In the genomic region with DNA sequence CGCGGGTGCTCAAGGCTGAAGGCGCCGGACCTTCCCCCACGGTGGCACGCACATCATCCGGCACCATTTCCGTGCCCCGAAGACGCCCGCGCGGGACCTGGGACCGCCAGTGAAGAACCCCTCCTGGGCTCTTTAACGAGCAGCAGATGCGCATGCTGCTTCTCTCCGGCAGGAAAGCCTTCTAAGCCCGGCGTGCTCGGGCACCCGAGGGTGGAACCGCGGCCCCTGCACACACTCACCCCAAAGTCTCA, we compare ENCODE assay signal across 1 cellular context.
A peak's percentile ranks its signal among the peaks of the same experiment; 100 is the strongest.
TF ChIP-seq lines count a peak whose summit lies in the region.

No MANE protein-coding gene starts in this region.

TF ChIP-seq in HepG2, 621 proteins besides CTCF, POLR2A, EP300 and RAD21 (continued from another document and continues in another):
- TF ChIP-seq, protein P1, sequence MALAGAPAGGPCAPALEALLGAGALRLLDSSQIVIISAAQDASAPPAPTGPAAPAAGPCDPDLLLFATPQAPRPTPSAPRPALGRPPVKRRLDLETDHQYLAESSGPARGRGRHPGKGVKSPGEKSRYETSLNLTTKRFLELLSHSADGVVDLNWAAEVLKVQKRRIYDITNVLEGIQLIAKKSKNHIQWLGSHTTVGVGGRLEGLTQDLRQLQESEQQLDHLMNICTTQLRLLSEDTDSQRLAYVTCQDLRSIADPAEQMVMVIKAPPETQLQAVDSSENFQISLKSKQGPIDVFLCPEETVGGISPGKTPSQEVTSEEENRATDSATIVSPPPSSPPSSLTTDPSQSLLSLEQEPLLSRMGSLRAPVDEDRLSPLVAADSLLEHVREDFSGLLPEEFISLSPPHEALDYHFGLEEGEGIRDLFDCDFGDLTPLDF (CRISPR knock-in tag; IDR thresholded peaks at IDR 0.05) = no peak
- TF ChIP-seq KDM4B (CRISPR knock-in tag; IDR thresholded peaks at IDR 0.05) (no peak; the same call in 1 of the 2 replicates), ARNTL (CRISPR knock-in tag; IDR thresholded peaks at IDR 0.05) (no peak), ZNF792 (CRISPR knock-in tag; IDR thresholded peaks at IDR 0.05) (no peak), ZNF720 (CRISPR knock-in tag; IDR thresholded peaks at IDR 0.05) (no peak), ZBTB7A (CRISPR knock-in tag; IDR thresholded peaks at IDR 0.05) (0 out of 2 replicates have a peak, but pooled peaks have one; percentile 17), REPIN1 (CRISPR knock-in tag; IDR thresholded peaks at IDR 0.05; ENCODE audit: borderline replicate concordance, low read depth) (peak; percentile 83; the same call in 1 of the 2 replicates), ZNF652 (CRISPR knock-in tag; IDR thresholded peaks at IDR 0.05; ENCODE audit: borderline replicate concordance, low read depth) (0 out of 2 replicates have a peak, but pooled peaks have one; percentile 5), HHEX (CRISPR knock-in tag; IDR thresholded peaks at IDR 0.05) (no peak), ZFP82 (CRISPR knock-in tag; IDR thresholded peaks at IDR 0.05; ENCODE audit: borderline replicate concordance) (no peak), ZNF333 (CRISPR knock-in tag; IDR thresholded peaks at IDR 0.05; ENCODE audit: borderline replicate concordance) (no peak), HES4 (CRISPR knock-in tag; IDR thresholded peaks at IDR 0.05; ENCODE audit: borderline replicate concordance) (no peak), ZMYM3 (CRISPR knock-in tag; IDR thresholded peaks at IDR 0.05) (no peak), ZNF850 (CRISPR knock-in tag; conservative IDR thresholded peaks at IDR 0.05) (no peak), DMAP1 (CRISPR knock-in tag; IDR thresholded peaks at IDR 0.05) (no peak), NPAS2 (CRISPR knock-in tag; IDR thresholded peaks at IDR 0.05; ENCODE audit: borderline replicate concordance) (0 out of 2 replicates have a peak, but pooled peaks have one; percentile 66), SP5 (CRISPR knock-in tag; IDR thresholded peaks at IDR 0.05; ENCODE audit: borderline replicate concordance, low read depth) (no peak), ZNF20 (CRISPR knock-in tag; IDR thresholded peaks at IDR 0.05) (0 out of 2 replicates have a peak, but pooled peaks have one; percentile 11), TGIF2 (CRISPR knock-in tag; IDR thresholded peaks at IDR 0.05) (no peak), ZNF781 (CRISPR knock-in tag; IDR thresholded peaks at IDR 0.05; ENCODE audit: borderline replicate concordance, not compliant biosample characterization) (peak; percentile 32), ZNF570 (CRISPR knock-in tag; IDR thresholded peaks at IDR 0.05; ENCODE audit: borderline replicate concordance) (no peak), RXRA (CRISPR knock-in tag; IDR thresholded peaks at IDR 0.05) (no peak), FOXK1 (CRISPR knock-in tag; IDR thresholded peaks at IDR 0.05; ENCODE audit: borderline replicate concordance, low read depth) (no peak; the same call in 1 of the 2 replicates), ZNF34 (CRISPR knock-in tag; IDR thresholded peaks at IDR 0.05; ENCODE audit: borderline replicate concordance) (no peak), ZNF614 (CRISPR knock-in tag; IDR thresholded peaks at IDR 0.05; ENCODE audit: borderline replicate concordance) (no peak), ZNF101 (CRISPR knock-in tag; IDR thresholded peaks at IDR 0.05; ENCODE audit: borderline replicate concordance, low read depth) (no peak), ZNF432 (CRISPR knock-in tag; IDR thresholded peaks at IDR 0.05; ENCODE audit: borderline replicate concordance) (no peak), ISL2 (CRISPR knock-in tag; IDR thresholded peaks at IDR 0.05) (no peak), IRF2 (CRISPR knock-in tag; IDR thresholded peaks at IDR 0.05) (no peak; the same call in 1 of the 2 replicates), KLF12 (CRISPR knock-in tag; IDR thresholded peaks at IDR 0.05; ENCODE audit: borderline replicate concordance) (no peak; the same call in 1 of the 2 replicates), JARID2 (CRISPR knock-in tag; IDR thresholded peaks at IDR 0.05; ENCODE audit: insufficient replicate concordance) (no peak), ZFP90 (CRISPR knock-in tag; IDR thresholded peaks at IDR 0.05; ENCODE audit: borderline replicate concordance) (no peak), MBD4 (IDR thresholded peaks at IDR 0.05; ENCODE audit: borderline replicate concordance, low read length) (no peak), RBAK (CRISPR knock-in tag; IDR thresholded peaks at IDR 0.05) (no peak), SRSF9 (IDR thresholded peaks at IDR 0.05; ENCODE audit: borderline replicate concordance, insufficient read depth, low read depth, low read length, poor library complexity, severe bottlenecking) (no peak), FOXP1 (IDR thresholded peaks at IDR 0.05) (no peak), FOXP1 (CRISPR knock-in tag; IDR thresholded peaks at IDR 0.05) (no peak), KDM5A (IDR thresholded peaks at IDR 0.05; ENCODE audit: borderline replicate concordance, low read length) (no peak), CHD2 (IDR thresholded peaks at IDR 0.05; ENCODE audit: low read depth, low read length) (no peak)
- TF ChIP-seq, protein P2, sequence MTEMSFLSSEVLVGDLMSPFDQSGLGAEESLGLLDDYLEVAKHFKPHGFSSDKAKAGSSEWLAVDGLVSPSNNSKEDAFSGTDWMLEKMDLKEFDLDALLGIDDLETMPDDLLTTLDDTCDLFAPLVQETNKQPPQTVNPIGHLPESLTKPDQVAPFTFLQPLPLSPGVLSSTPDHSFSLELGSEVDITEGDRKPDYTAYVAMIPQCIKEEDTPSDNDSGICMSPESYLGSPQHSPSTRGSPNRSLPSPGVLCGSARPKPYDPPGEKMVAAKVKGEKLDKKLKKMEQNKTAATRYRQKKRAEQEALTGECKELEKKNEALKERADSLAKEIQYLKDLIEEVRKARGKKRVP (CRISPR knock-in tag; IDR thresholded peaks at IDR 0.05) = no peak
- TF ChIP-seq, protein P3, sequence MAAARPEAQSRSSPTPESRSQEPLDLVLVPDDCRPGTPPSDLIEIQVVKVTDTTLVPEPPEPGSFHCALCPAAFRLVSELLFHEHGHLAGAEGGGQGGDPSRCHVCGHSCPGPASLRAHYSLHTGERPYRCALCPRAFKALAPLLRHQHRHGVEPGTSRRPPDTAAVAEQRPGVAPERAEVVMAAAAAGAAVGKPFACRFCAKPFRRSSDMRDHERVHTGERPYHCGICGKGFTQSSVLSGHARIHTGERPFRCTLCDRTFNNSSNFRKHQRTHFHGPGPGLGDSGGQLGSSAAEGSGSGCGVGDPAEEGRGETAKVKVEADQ (CRISPR knock-in tag; IDR thresholded peaks at IDR 0.05; ENCODE audit: borderline replicate concordance) = peak; percentile 31; the same call in 1 of the 2 replicates
- TF ChIP-seq, protein P4, sequence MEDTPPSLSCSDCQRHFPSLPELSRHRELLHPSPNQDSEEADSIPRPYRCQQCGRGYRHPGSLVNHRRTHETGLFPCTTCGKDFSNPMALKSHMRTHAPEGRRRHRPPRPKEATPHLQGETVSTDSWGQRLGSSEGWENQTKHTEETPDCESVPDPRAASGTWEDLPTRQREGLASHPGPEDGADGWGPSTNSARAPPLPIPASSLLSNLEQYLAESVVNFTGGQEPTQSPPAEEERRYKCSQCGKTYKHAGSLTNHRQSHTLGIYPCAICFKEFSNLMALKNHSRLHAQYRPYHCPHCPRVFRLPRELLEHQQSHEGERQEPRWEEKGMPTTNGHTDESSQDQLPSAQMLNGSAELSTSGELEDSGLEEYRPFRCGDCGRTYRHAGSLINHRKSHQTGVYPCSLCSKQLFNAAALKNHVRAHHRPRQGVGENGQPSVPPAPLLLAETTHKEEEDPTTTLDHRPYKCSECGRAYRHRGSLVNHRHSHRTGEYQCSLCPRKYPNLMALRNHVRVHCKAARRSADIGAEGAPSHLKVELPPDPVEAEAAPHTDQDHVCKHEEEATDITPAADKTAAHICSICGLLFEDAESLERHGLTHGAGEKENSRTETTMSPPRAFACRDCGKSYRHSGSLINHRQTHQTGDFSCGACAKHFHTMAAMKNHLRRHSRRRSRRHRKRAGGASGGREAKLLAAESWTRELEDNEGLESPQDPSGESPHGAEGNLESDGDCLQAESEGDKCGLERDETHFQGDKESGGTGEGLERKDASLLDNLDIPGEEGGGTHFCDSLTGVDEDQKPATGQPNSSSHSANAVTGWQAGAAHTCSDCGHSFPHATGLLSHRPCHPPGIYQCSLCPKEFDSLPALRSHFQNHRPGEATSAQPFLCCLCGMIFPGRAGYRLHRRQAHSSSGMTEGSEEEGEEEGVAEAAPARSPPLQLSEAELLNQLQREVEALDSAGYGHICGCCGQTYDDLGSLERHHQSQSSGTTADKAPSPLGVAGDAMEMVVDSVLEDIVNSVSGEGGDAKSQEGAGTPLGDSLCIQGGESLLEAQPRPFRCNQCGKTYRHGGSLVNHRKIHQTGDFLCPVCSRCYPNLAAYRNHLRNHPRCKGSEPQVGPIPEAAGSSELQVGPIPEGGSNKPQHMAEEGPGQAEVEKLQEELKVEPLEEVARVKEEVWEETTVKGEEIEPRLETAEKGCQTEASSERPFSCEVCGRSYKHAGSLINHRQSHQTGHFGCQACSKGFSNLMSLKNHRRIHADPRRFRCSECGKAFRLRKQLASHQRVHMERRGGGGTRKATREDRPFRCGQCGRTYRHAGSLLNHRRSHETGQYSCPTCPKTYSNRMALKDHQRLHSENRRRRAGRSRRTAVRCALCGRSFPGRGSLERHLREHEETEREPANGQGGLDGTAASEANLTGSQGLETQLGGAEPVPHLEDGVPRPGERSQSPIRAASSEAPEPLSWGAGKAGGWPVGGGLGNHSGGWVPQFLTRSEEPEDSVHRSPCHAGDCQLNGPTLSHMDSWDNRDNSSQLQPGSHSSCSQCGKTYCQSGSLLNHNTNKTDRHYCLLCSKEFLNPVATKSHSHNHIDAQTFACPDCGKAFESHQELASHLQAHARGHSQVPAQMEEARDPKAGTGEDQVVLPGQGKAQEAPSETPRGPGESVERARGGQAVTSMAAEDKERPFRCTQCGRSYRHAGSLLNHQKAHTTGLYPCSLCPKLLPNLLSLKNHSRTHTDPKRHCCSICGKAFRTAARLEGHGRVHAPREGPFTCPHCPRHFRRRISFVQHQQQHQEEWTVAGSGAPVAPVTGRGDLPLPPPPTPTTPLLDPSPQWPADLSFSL (CRISPR knock-in tag; IDR thresholded peaks at IDR 0.05) = no peak
- TF ChIP-seq, protein P5, sequence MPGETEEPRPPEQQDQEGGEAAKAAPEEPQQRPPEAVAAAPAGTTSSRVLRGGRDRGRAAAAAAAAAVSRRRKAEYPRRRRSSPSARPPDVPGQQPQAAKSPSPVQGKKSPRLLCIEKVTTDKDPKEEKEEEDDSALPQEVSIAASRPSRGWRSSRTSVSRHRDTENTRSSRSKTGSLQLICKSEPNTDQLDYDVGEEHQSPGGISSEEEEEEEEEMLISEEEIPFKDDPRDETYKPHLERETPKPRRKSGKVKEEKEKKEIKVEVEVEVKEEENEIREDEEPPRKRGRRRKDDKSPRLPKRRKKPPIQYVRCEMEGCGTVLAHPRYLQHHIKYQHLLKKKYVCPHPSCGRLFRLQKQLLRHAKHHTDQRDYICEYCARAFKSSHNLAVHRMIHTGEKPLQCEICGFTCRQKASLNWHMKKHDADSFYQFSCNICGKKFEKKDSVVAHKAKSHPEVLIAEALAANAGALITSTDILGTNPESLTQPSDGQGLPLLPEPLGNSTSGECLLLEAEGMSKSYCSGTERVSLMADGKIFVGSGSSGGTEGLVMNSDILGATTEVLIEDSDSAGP (CRISPR knock-in tag; IDR thresholded peaks at IDR 0.05; ENCODE audit: borderline replicate concordance) = peak; percentile 5; the same call in 1 of the 2 replicates
- TF ChIP-seq, protein P6, sequence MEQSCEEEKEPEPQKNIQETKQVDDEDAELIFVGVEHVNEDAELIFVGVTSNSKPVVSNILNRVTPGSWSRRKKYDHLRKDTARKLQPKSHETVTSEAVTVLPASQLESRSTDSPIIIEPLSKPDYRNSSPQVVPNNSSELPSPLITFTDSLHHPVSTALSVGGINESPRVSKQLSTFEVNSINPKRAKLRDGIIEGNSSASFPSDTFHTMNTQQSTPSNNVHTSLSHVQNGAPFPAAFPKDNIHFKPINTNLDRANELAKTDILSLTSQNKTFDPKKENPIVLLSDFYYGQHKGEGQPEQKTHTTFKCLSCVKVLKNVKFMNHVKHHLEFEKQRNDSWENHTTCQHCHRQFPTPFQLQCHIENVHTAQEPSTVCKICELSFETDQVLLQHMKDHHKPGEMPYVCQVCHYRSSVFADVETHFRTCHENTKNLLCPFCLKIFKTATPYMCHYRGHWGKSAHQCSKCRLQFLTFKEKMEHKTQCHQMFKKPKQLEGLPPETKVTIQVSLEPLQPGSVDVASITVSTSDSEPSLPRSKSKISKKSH (CRISPR knock-in tag; IDR thresholded peaks at IDR 0.05; ENCODE audit: borderline replicate concordance) = no peak; the same call in 1 of the 2 replicates
- TF ChIP-seq, protein P7, sequence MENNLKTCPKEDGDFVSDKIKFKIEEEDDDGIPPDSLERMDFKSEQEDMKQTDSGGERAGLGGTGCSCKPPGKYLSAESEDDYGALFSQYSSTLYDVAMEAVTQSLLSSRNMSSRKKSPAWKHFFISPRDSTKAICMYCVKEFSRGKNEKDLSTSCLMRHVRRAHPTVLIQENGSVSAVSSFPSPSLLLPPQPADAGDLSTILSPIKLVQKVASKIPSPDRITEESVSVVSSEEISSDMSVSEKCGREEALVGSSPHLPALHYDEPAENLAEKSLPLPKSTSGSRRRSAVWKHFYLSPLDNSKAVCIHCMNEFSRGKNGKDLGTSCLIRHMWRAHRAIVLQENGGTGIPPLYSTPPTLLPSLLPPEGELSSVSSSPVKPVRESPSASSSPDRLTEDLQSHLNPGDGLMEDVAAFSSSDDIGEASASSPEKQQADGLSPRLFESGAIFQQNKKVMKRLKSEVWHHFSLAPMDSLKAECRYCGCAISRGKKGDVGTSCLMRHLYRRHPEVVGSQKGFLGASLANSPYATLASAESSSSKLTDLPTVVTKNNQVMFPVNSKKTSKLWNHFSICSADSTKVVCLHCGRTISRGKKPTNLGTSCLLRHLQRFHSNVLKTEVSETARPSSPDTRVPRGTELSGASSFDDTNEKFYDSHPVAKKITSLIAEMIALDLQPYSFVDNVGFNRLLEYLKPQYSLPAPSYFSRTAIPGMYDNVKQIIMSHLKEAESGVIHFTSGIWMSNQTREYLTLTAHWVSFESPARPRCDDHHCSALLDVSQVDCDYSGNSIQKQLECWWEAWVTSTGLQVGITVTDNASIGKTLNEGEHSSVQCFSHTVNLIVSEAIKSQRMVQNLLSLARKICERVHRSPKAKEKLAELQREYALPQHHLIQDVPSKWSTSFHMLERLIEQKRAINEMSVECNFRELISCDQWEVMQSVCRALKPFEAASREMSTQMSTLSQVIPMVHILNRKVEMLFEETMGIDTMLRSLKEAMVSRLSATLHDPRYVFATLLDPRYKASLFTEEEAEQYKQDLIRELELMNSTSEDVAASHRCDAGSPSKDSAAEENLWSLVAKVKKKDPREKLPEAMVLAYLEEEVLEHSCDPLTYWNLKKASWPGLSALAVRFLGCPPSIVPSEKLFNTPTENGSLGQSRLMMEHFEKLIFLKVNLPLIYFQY (CRISPR knock-in tag; IDR thresholded peaks at IDR 0.05; ENCODE audit: borderline replicate concordance) = no peak
- TF ChIP-seq, protein P8, sequence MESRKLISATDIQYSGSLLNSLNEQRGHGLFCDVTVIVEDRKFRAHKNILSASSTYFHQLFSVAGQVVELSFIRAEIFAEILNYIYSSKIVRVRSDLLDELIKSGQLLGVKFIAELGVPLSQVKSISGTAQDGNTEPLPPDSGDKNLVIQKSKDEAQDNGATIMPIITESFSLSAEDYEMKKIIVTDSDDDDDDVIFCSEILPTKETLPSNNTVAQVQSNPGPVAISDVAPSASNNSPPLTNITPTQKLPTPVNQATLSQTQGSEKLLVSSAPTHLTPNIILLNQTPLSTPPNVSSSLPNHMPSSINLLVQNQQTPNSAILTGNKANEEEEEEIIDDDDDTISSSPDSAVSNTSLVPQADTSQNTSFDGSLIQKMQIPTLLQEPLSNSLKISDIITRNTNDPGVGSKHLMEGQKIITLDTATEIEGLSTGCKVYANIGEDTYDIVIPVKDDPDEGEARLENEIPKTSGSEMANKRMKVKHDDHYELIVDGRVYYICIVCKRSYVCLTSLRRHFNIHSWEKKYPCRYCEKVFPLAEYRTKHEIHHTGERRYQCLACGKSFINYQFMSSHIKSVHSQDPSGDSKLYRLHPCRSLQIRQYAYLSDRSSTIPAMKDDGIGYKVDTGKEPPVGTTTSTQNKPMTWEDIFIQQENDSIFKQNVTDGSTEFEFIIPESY (CRISPR knock-in tag; IDR thresholded peaks at IDR 0.05) = no peak
